Comparison of ENCODE assay signal across 8 cellular contexts in genomic region chr17:37358830-37359681, GRCh38. TPM values are rescaled to one million over a fixed set of nuclear protein-coding genes. Genes with fewer than 3 reads are reported as not detected.
A peak's percentile ranks its signal among the peaks of the same experiment; 100 is the strongest.
DNase-seq lines count a peak whose midpoint lies in the region; ATAC-seq, FAIRE-seq and TF ChIP-seq lines count a peak whose summit lies in the region.

No MANE protein-coding gene starts in this region.

- H3K4me1 Mint-ChIP-seq in progenitor cell of endocrine pancreas (ENCODE audit: low read depth), result peaks cover 26% of the 10 kb centered on the region

- peak overlapping the region; percentile 87 for H3K4me3 Mint-ChIP-seq in progenitor cell of endocrine pancreas (ENCODE audit: low read depth)

- TF ChIP-seq CTCF in adrenal gland (IDR thresholded peaks at IDR 0.05) (peak in 3 of 6 experiments; percentile 47 to 57 (median 52)), left ventricle myocardium inferior (IDR thresholded peaks at IDR 0.05; ENCODE audit: borderline replicate concordance) (peak; percentile 64), progenitor cell of endocrine pancreas (IDR thresholded peaks at IDR 0.05; ENCODE audit: unreplicated experiment) (peak; percentile 53)

- H3K4me3 ChIP-seq in adrenal gland (peak overlapping the region; percentile 75 to 82 (median 79)), left ventricle myocardium inferior (peak overlapping the region; percentile 88)

- TF ChIP-seq POLR2A in GM12891 (IDR thresholded peaks at IDR 0.05; ENCODE audit: low read depth, low read length) (peak; percentile 39; the same call in 1 of the 2 replicates), adrenal gland (IDR thresholded peaks at IDR 0.05) (peak; percentile 75 to 81)

- peak; percentile 98 for DNase-seq in GM12891 (ENCODE audit: insufficient read length, low spot score)
- DNase-seq in NCI-H1417 (lab: John Stamatoyannopoulos, UW), result peak; percentile 71 to 94 (median 93)
- peak; percentile 92 for DNase-seq in SW480 (ENCODE audit: low spot score)
- DNase-seq in adrenal gland, result peak; percentile 96 to 98 (median 97)
- peak; percentile 95 for DNase-seq in left ventricle myocardium inferior
- peak; percentile 97 for DNase-seq in progenitor cell of endocrine pancreas (ENCODE audit: low spot score, unreplicated experiment)
- DNase-seq in ureter (ENCODE audit: low spot score), result peak; percentile 93

- FAIRE-seq in GM12891 (lab: Jason Lieb, UNC), result no peak

- H3K27ac ChIP-seq in adrenal gland, result peak overlapping the region; percentile 59 to 95 (median 79)
- peak overlapping the region; percentile 91 for H3K27ac ChIP-seq in left ventricle myocardium inferior (replicated peaks)

- no peaks in the 10 kb centered on the region for H3K9me3 ChIP-seq in adrenal gland (replicated peaks in 1 of 3)
- H3K9me3 ChIP-seq in left ventricle myocardium inferior (replicated peaks), result no peaks in the 10 kb centered on the region

- H3K9me3 Mint-ChIP-seq in progenitor cell of endocrine pancreas (ENCODE audit: low read depth), result no peaks in the 10 kb centered on the region

- peak; percentile 91 for ATAC-seq in HG02763 (IDR thresholded peaks at IDR 0.05; ENCODE audit: unreplicated experiment)

- intact Hi-C loops in adrenal gland (cut with DNase I) (loop anchor here in 1 of 2 donors (10.0 kb wide), 1 partner anchor 74 kb away; no protein-coding TSS in a partner anchor), left ventricle myocardium inferior (cut with micrococcal nuclease) (no loop called here)

- H3K27ac Mint-ChIP-seq in progenitor cell of endocrine pancreas, result peak overlapping the region; percentile 99

- H3K27me3 Mint-ChIP-seq in progenitor cell of endocrine pancreas, result no peaks in the 10 kb centered on the region

- H3K4me1 ChIP-seq in adrenal gland (replicated peaks in 1 of 2) (peaks cover 9 to 14% of the 10 kb centered on the region in 2 donors), left ventricle myocardium inferior (peaks cover 30% of the 10 kb centered on the region)

- no peaks in the 10 kb centered on the region for H3K36me3 Mint-ChIP-seq in progenitor cell of endocrine pancreas (ENCODE audit: insufficient read depth)

- WGBS in adrenal gland, 4 donors, result 0% methylated on average over 8 to 85 of the region's 88 CpGs; no CpG with 5 or more reads in 1 of the 4 donors

- H3K36me3 ChIP-seq in adrenal gland (replicated peaks in 1 of 2) (no peaks in the 10 kb centered on the region), left ventricle myocardium inferior (no peaks in the 10 kb centered on the region)

- H3K27me3 ChIP-seq in adrenal gland (no peaks in the 10 kb centered on the region), left ventricle myocardium inferior (ENCODE audit: low read depth) (no peaks in the 10 kb centered on the region)

TF ChIP-seq in GM12891, 5 proteins besides CTCF, POLR2A, EP300 and RAD21:
- TF ChIP-seq POU2F2 (IDR thresholded peaks at IDR 0.05; ENCODE audit: low read depth, low read length) (no peak), POLR2AphosphoS5 (IDR thresholded peaks at IDR 0.05; ENCODE audit: low read depth, low read length) (no peak), PAX5 (IDR thresholded peaks at IDR 0.05; ENCODE audit: insufficient read depth, low read length, severe bottlenecking) (no peak), TAF1 (IDR thresholded peaks at IDR 0.05; ENCODE audit: low read depth, low read length) (peak; percentile 16; the same call in 1 of the 2 replicates)

RNA-seq across cellular contexts. Expression of gene C17orf78, which starts 16.7 kb away (rescaled TPM):
- polyA plus RNA-seq in GM12891 (2012; ENCODE audit: low read depth, missing spikeins), result not detected
- not detected for total RNA-seq in adrenal gland
- polyA plus RNA-seq in adrenal gland, result not detected
- not detected for total RNA-seq in left ventricle myocardium inferior
- total RNA-seq in progenitor cell of endocrine pancreas, result not detected in 2 replicates
- not detected for total RNA-seq in ureter

RNA-seq across cellular contexts. Expression of gene ACACA, which starts 47.6 kb away (rescaled TPM):
- 15.5 TPM for polyA plus RNA-seq in GM12891 (2012; ENCODE audit: low read depth, missing spikeins)
- total RNA-seq in adrenal gland (100 to 1,000 TPM in 2 of 8 donors, 10 to 100 TPM in 6; 44.4 to 105 (median 76.8) TPM), left ventricle myocardium inferior (16.2 TPM), progenitor cell of endocrine pancreas (105 and 111 TPM in 2 replicates), ureter (159 TPM)
- 10 to 100 TPM; 18.2 to 64.1 (median 21.4) TPM for polyA plus RNA-seq in adrenal gland

RNA-seq across cellular contexts. Expression of gene TADA2A, which starts 47.6 kb away (rescaled TPM):
- polyA plus RNA-seq in GM12891 (2012; ENCODE audit: low read depth, missing spikeins), result 15.6 TPM
- total RNA-seq in adrenal gland (10 to 100 TPM in 7 of 8 donors, 1 to 10 TPM in 1; 7.6 to 21.5 (median 15.3) TPM), left ventricle myocardium inferior (11.9 TPM), progenitor cell of endocrine pancreas (31.2 and 31.5 TPM in 2 replicates), ureter (33.7 TPM)
- 10 to 100 TPM in 2 of 3 donors, 1 to 10 TPM in 1; 8.8 to 18.8 (median 15.7) TPM for polyA plus RNA-seq in adrenal gland

Comparison
In these comparisons a context has a peak if more than half of its experiments do, and no peak if none do; other contexts are left out.
1. Peak in every context shown above with its lines: DNase-seq, ATAC-seq, H3K4me3 ChIP-seq and H3K27ac ChIP-seq.